23 cellular contexts compared by ENCODE assay signal in the genomic region with DNA sequence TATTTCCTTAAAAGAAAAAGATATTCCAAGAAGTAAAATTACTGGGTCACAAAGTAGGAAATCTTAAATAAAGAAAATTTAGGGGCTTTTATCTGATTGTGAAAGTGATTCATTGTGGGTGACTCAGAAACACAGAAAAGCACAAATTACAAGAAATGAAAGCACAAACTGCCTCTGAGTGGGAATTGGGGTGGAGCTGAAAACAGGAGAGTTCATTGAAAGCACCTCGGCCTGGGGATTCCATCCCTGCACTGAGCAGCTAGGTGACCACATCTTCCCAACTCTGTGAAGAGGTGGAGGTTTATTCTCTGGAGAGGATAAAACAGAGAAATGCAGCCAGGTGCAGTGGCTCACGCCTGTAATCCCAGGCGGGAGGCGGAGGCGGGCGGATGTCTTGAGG. TPM values are rescaled to one million over a fixed set of nuclear protein-coding genes. Genes with fewer than 3 reads are reported as not detected.
DNase-seq lines count a peak whose midpoint lies in the region; ATAC-seq and TF ChIP-seq lines count a peak whose summit lies in the region.
"Had no signal": no experiment of that assay in that cellular context is flagged by ENCODE, and none has a peak within 500 bp of the region (broad histone marks: within the 10 kb centered on the region; RNA-seq: fewer than 3 reads in every experiment).

No MANE protein-coding gene starts in this region.

- H3K27ac Mint-ChIP-seq in activated CD4-positive, alpha-beta T cell treated with anti-CD3 and anti-CD28 coated beads, Interleukin-2, amount 10 ng/mL, durations not matched to agents 24 days and 14 days: no peak overlapping the region
- no peak overlapping the region for H3K27ac Mint-ChIP-seq in CD14-positive monocyte
- H3K27ac Mint-ChIP-seq: CD4-positive, CD25-positive, alpha-beta regulatory T cell; naive thymus-derived CD4-positive, alpha-beta T cell; stimulated activated memory B cell treated with anti-CD40 and anti-IgM and Interleukin-4, amounts not matched to agents 10 μg/mL and 1 μg/mL and 100 μg/mL, for 72 hours had no signal

- peaks cover 12% of the 10 kb centered on the region for H3K4me1 Mint-ChIP-seq in activated CD4-positive, alpha-beta T cell treated with anti-CD3 and anti-CD28 coated beads, Interleukin-2, amount 10 ng/mL, durations not matched to agents 24 days and 14 days
- H3K4me1 Mint-ChIP-seq in CD14-positive monocyte: no peaks in the 10 kb centered on the region

- H3K9me3 Mint-ChIP-seq in activated CD4-positive, alpha-beta T cell treated with anti-CD3 and anti-CD28 coated beads, Interleukin-2, amount 10 ng/mL, durations not matched to agents 24 days and 14 days: no peaks in the 10 kb centered on the region
- peaks cover 0 to 5% (median 0%) of the 10 kb centered on the region in 7 donors for H3K9me3 Mint-ChIP-seq in CD14-positive monocyte

- no peak overlapping the region for H3K4me3 ChIP-seq in adipocyte (ENCODE audit: low read length)
- H3K4me3 ChIP-seq: dorsolateral prefrontal cortex, lung, upper lobe of left lung had no signal

- no peaks in the 10 kb centered on the region for H3K36me3 Mint-ChIP-seq in activated CD4-positive, alpha-beta T cell treated with anti-CD3 and anti-CD28 coated beads, Interleukin-2, amount 10 ng/mL, durations not matched to agents 24 days and 14 days (ENCODE audit: low read depth)
- H3K36me3 Mint-ChIP-seq in CD14-positive monocyte: no peaks in the 10 kb centered on the region

- intact Hi-C loops in activated CD4-positive, alpha-beta T cell treated with anti-CD3 and anti-CD28 coated beads, Interleukin-2, amount 10 ng/mL, durations not matched to agents 24 days and 14 days (cut with micrococcal nuclease): no loop called here
- intact Hi-C loops in CD14-positive monocyte (cut with micrococcal nuclease): no loop called here

- peak; percentile 57 for DNase-seq in activated CD4-positive, alpha-beta T cell treated with anti-CD3 and anti-CD28 coated beads, Interleukin-2, amount 10 ng/mL, durations not matched to agents 24 days and 14 days
- DNase-seq in activated CD4-positive, alpha-beta T cell treated with anti-CD3 and anti-CD28 coated beads for 1 hour: no peak
- DNase-seq in Daoy (ENCODE audit: low read depth): peak; percentile 30
- DNase-seq in adipocyte (ENCODE audit: low read depth): peak; percentile 43
- DNase-seq in foreskin keratinocyte: no peak
- DNase-seq in CD14-positive monocyte (ENCODE audit: low spot score): no peak
- DNase-seq in SW480 (ENCODE audit: low spot score): no peak
- DNase-seq: activated effector memory CD4-positive, alpha-beta T cell treated with Interleukin-2 at 50 U/mL for 16 hours; CD4-positive, CD25-positive, alpha-beta regulatory T cell; DMS79; dorsolateral prefrontal cortex; head of caudate nucleus; Karpas-422; naive thymus-derived CD4-positive, alpha-beta T cell; NCI-H1417; NCI-H2171 treated with DMSO at 0.1 percent for 48 hours; NCI-H774; upper lobe of left lung had no signal

- peaks cover 6% of the 10 kb centered on the region for H3K9me3 ChIP-seq in adipocyte (ENCODE audit: control insufficient read depth, low read length)
- H3K9me3 ChIP-seq: upper lobe of left lung had no signal

- no peak overlapping the region for H3K27ac ChIP-seq in foreskin keratinocyte

- no peaks in the 10 kb centered on the region for H3K27me3 Mint-ChIP-seq in activated CD4-positive, alpha-beta T cell treated with anti-CD3 and anti-CD28 coated beads, Interleukin-2, amount 10 ng/mL, durations not matched to agents 24 days and 14 days
- peaks cover 3 to 9% (median 5%) of the 10 kb centered on the region in 3 donors for H3K27me3 Mint-ChIP-seq in CD14-positive monocyte (ENCODE audit: low read depth in 3 of 3)
- H3K27me3 Mint-ChIP-seq: naive thymus-derived CD4-positive, alpha-beta T cell had no signal

- no peak for TF ChIP-seq CTCF in foreskin keratinocyte (conservative IDR thresholded peaks at IDR 0.05)
- no peak for TF ChIP-seq CTCF in CD14-positive monocyte (IDR thresholded peaks at IDR 0.05)

- no peak overlapping the region for H3K9ac ChIP-seq in adipocyte (ENCODE audit: low read length)

- peaks cover 4% of the 10 kb centered on the region for H3K27me3 ChIP-seq in adipocyte (replicated peaks; ENCODE audit: control insufficient read depth, insufficient read depth, low read length)
- H3K27me3 ChIP-seq in foreskin keratinocyte: peaks cover 3% of the 10 kb centered on the region
- H3K27me3 ChIP-seq: dorsolateral prefrontal cortex, upper lobe of left lung had no signal

- ATAC-seq in foreskin keratinocyte (peak; percentile 41), GM18520 (IDR thresholded peaks at IDR 0.05; ENCODE audit: unreplicated experiment) (no peak)
- ATAC-seq: naive thymus-derived CD4-positive, alpha-beta T cell; Panc1; stimulated activated memory B cell treated with anti-CD40 and anti-IgM and Interleukin-4, amounts not matched to agents 10 μg/mL and 1 μg/mL and 100 μg/mL, for 72 hours had no signal

- H3K4me3 Mint-ChIP-seq in activated CD4-positive, alpha-beta T cell treated with anti-CD3 and anti-CD28 coated beads, Interleukin-2, amount 10 ng/mL, durations not matched to agents 24 days and 14 days: no peak overlapping the region
- H3K4me3 Mint-ChIP-seq in CD14-positive monocyte: no peak overlapping the region
- H3K4me3 Mint-ChIP-seq: CD4-positive, CD25-positive, alpha-beta regulatory T cell; naive thymus-derived CD4-positive, alpha-beta T cell; stimulated activated memory B cell treated with anti-CD40 and anti-IgM and Interleukin-4, amounts not matched to agents 10 μg/mL and 1 μg/mL and 100 μg/mL, for 72 hours had no signal

- H3K4me1 ChIP-seq in adipocyte (ENCODE audit: control insufficient read depth, insufficient read depth, low read length) (no peaks in the 10 kb centered on the region), foreskin keratinocyte (no peaks in the 10 kb centered on the region)
- H3K4me1 ChIP-seq: upper lobe of left lung had no signal

- no peaks in the 10 kb centered on the region for H3K36me3 ChIP-seq in adipocyte (ENCODE audit: control insufficient read depth, insufficient read depth, low read length, severe bottlenecking)
- H3K36me3 ChIP-seq: upper lobe of left lung had no signal

RNA-seq across cellular contexts. Expression of a gene that starts 7.4 kb away (rescaled TPM):
- total RNA-seq in activated CD4-positive, alpha-beta T cell treated with anti-CD3 and anti-CD28 coated beads, Interleukin-2, amount 10 ng/mL, durations not matched to agents 24 days and 14 days: not detected in 2 replicates
- not detected in 2 replicates for total RNA-seq in Daoy (2014; rRNA removed; shearing (Covaris generic))
- 0.07 and 0.17 TPM in 2 replicates for total RNA-seq in foreskin keratinocyte
- polyA plus RNA-seq in foreskin keratinocyte (0.10 and 0.18 TPM in 2 replicates), CD14-positive monocyte (not detected)
- total RNA-seq: CD4-positive, CD25-positive, alpha-beta regulatory T cell; naive thymus-derived CD4-positive, alpha-beta T cell had no signal
- polyA plus RNA-seq: CD4-positive, CD25-positive, alpha-beta regulatory T cell; naive thymus-derived CD4-positive, alpha-beta T cell had no signal

RNA-seq across cellular contexts. Expression of a gene that starts 19.2 kb away (rescaled TPM):
- not detected in 2 replicates for total RNA-seq in activated CD4-positive, alpha-beta T cell treated with anti-CD3 and anti-CD28 coated beads, Interleukin-2, amount 10 ng/mL, durations not matched to agents 24 days and 14 days
- total RNA-seq in Daoy (2014; rRNA removed; shearing (Covaris generic)): not detected in 2 replicates
- 180 and 195 TPM in 2 replicates for total RNA-seq in foreskin keratinocyte
- polyA plus RNA-seq in foreskin keratinocyte: 195 and 203 TPM in 2 replicates
- polyA plus RNA-seq in CD14-positive monocyte: not detected
- total RNA-seq: CD4-positive, CD25-positive, alpha-beta regulatory T cell; naive thymus-derived CD4-positive, alpha-beta T cell; skeletal muscle tissue had no signal
- polyA plus RNA-seq: CD4-positive, CD25-positive, alpha-beta regulatory T cell; naive thymus-derived CD4-positive, alpha-beta T cell had no signal

RNA-seq across cellular contexts. Expression of a gene that starts 40.7 kb away (rescaled TPM):
- not detected in 2 replicates for total RNA-seq in activated CD4-positive, alpha-beta T cell treated with anti-CD3 and anti-CD28 coated beads, Interleukin-2, amount 10 ng/mL, durations not matched to agents 24 days and 14 days
- 0.06 TPM in 1 of 2 replicates, not detected in the other for total RNA-seq in Daoy (2014; rRNA removed; shearing (Covaris generic))
- 9.9 and 18.2 TPM in 2 replicates for total RNA-seq in foreskin keratinocyte
- polyA plus RNA-seq in foreskin keratinocyte (10.4 and 19.8 TPM in 2 replicates), CD14-positive monocyte (not detected)
- total RNA-seq: CD4-positive, CD25-positive, alpha-beta regulatory T cell; naive thymus-derived CD4-positive, alpha-beta T cell; skeletal muscle tissue; upper lobe of left lung had no signal
- polyA plus RNA-seq: CD4-positive, CD25-positive, alpha-beta regulatory T cell; naive thymus-derived CD4-positive, alpha-beta T cell had no signal

RNA-seq across cellular contexts. Expression of a gene that starts 45.4 kb away (rescaled TPM):
- not detected in 2 replicates for total RNA-seq in activated CD4-positive, alpha-beta T cell treated with anti-CD3 and anti-CD28 coated beads, Interleukin-2, amount 10 ng/mL, durations not matched to agents 24 days and 14 days
- not detected in 2 replicates for total RNA-seq in Daoy (2014; rRNA removed; shearing (Covaris generic))
- 119 and 146 TPM in 2 replicates for total RNA-seq in foreskin keratinocyte
- polyA plus RNA-seq in foreskin keratinocyte (141 and 181 TPM in 2 replicates), CD14-positive monocyte (under 1 TPM in 1 of 2 donors, not detected in 1; 0.12 TPM)
- total RNA-seq: CD4-positive, CD25-positive, alpha-beta regulatory T cell; naive thymus-derived CD4-positive, alpha-beta T cell; skeletal muscle tissue had no signal
- polyA plus RNA-seq: naive thymus-derived CD4-positive, alpha-beta T cell had no signal

RNA-seq across cellular contexts. Expression of a gene that starts 59.3 kb away (rescaled TPM):
- 63.2 TPM in 2 replicates for total RNA-seq in activated CD4-positive, alpha-beta T cell treated with anti-CD3 and anti-CD28 coated beads, Interleukin-2, amount 10 ng/mL, durations not matched to agents 24 days and 14 days
- total RNA-seq in Daoy (2014; rRNA removed; shearing (Covaris generic)): 25.1 and 45.4 TPM in 2 replicates
- 50.2 and 58.4 TPM in 2 replicates for total RNA-seq in foreskin keratinocyte
- polyA plus RNA-seq in foreskin keratinocyte (62.6 and 71.3 TPM in 2 replicates), CD14-positive monocyte (100 to 1,000 TPM in 1 of 2 donors, 10 to 100 TPM in 1; 93.7 to 121 TPM)

Comparison
In these comparisons a context has a peak if more than half of its experiments do, and no peak if none do; other contexts are left out.
1. DNase-seq: peak in activated CD4-positive, alpha-beta T cell treated with anti-CD3 and anti-CD28 coated beads, Interleukin-2, amount 10 ng/mL, durations not matched to agents 24 days and 14 days (single experiment), Daoy (single experiment) and adipocyte (single experiment); none in activated CD4-positive, alpha-beta T cell treated with anti-CD3 and anti-CD28 coated beads for 1 hour (single experiment), foreskin keratinocyte (0 of 2), CD14-positive monocyte (single experiment) and SW480 (single experiment).
2. RNA of a gene that starts 19.2 kb away (total RNA-seq): 180 to 195 TPM in foreskin keratinocyte; not detected in activated CD4-positive, alpha-beta T cell treated with anti-CD3 and anti-CD28 coated beads, Interleukin-2, amount 10 ng/mL, durations not matched to agents 24 days and 14 days and not detected in Daoy; every median in the first group is over 100 times any median in the second.
3. RNA of a gene that starts 40.7 kb away (total RNA-seq): 9.9 to 18.2 TPM in foreskin keratinocyte; 0.06 TPM in Daoy and not detected in activated CD4-positive, alpha-beta T cell treated with anti-CD3 and anti-CD28 coated beads, Interleukin-2, amount 10 ng/mL, durations not matched to agents 24 days and 14 days; every median in the first group is over 10 times any median in the second.